ENCODE assay signal across 1 cellular context in the genomic region with DNA sequence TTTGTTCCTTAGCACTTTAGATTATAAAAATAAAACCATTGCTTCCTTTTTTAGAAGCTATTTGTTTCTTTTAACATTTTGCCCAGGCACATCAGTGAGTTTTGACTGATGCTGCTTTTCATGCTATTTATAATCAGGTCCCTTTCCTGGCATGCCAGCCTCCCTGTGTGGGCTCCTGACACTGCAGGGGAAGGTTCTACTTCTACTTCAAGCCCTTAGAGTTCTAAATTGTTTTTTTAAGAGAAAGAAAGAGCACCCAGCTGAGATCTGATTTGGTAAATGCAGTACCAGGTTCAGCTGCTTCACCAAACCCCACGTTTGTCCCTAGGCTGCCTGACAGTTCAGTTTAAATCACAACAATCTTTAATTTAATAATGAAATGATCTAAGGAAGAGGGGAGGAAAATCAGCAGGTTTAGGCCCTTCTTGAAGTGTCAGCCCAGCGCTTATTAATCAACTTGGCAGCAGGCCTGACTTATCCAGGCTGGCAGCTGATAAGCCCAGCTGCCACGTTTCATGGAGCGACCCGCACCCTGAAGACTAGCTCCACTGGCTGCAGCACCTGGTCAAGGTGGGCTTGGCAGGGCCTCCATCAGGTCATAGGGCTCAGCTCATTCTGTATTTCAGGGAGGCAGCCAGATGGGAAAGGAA.
TF ChIP-seq lines count a peak whose summit lies in the region.

No MANE protein-coding gene starts in this region.

TF ChIP-seq in K562, 482 proteins besides CTCF, POLR2A, EP300 and RAD21:
- peak; percentile 10; the same call in 1 of the 2 replicates for TF ChIP-seq CBFA2T3 (IDR thresholded peaks at IDR 0.05)
- TF ChIP-seq U2AF2 (optimal IDR thresholded peaks at IDR 0.05; ENCODE audit: low read depth, low read length): no peak
- no peak for TF ChIP-seq HDAC6 (IDR thresholded peaks at IDR 0.05; ENCODE audit: low read depth, low read length)
- no peak for TF ChIP-seq CAMTA2 (CRISPR knock-in tag; conservative IDR thresholded peaks at IDR 0.05)
- no peak for TF ChIP-seq BRD9 (IDR thresholded peaks at IDR 0.05; ENCODE audit: low read depth, partially characterized antibody)
